Comparison of ENCODE assay signal across 8 cellular contexts in genomic region chr4:152935661-152936445, GRCh38. TPM values are rescaled to one million over a fixed set of nuclear protein-coding genes. Genes with fewer than 3 reads are reported as not detected.
DNase-seq lines count a peak whose midpoint lies in the region; ATAC-seq, FAIRE-seq and TF ChIP-seq lines count a peak whose summit lies in the region.

Gene FHDC1 (plus strand): TSS chr4:152936323. CDS start chr4:152943058, 6,735 bp downstream.

- peaks cover 32% of the 10 kb centered on the region for H3K27me3 ChIP-seq in CD4-positive, alpha-beta memory T cell (ENCODE audit: insufficient read depth, low read length)
- H3K27me3 ChIP-seq in brain microvascular endothelial cell (replicated peaks) (peaks cover 43% of the 10 kb centered on the region), keratinocyte (ENCODE audit: control insufficient read depth, extremely low read depth, insufficient read depth, low read length) (peaks cover 2% of the 10 kb centered on the region)

- dilution Hi-C loops in keratinocyte (cut with MboI; ENCODE audit: extremely low pct_ligation_motif_present, low sequenced_read_pairs) = no loop called here

- no peaks in the 10 kb centered on the region for H3K79me2 ChIP-seq in keratinocyte (ENCODE audit: control insufficient read depth, insufficient read depth, low read length)

- peak within 1 kb of the TSS; percentile 67 for H3K4me2 ChIP-seq in keratinocyte (ENCODE audit: control insufficient read depth, extremely low read depth, insufficient read depth, low read depth, low read length)

- H3K9me1 ChIP-seq in keratinocyte (ENCODE audit: control insufficient read depth, extremely low read depth, insufficient read depth, low read length) = no peaks in the 10 kb centered on the region

- peaks cover 20% of the 10 kb centered on the region for H3K4me1 ChIP-seq in CD4-positive, alpha-beta memory T cell (ENCODE audit: insufficient read depth, low read length)
- no peaks in the 10 kb centered on the region for H3K4me1 ChIP-seq in keratinocyte (ENCODE audit: control insufficient read depth, extremely low read depth, insufficient read depth, low read length)

- peaks cover 0 to 3% (median 0%) of the 10 kb centered on the region in 8 donors for H3K9me3 Mint-ChIP-seq in CD4-positive, alpha-beta memory T cell
- H3K9me3 Mint-ChIP-seq in stimulated activated effector memory CD8-positive, alpha-beta T cell treated with anti-CD3 and anti-CD28 coated beads, Interleukin-12 subunit alpha, Interleukin-12 subunit beta, amount 100 ng/mL, for 72 hours = no peaks in the 10 kb centered on the region

- CTCF ChIA-PET in CD4-positive, alpha-beta memory T cell (lab: Charles Lee; ENCODE audit: partially characterized antibody) = no interaction called here

- peak within 1 kb of the TSS; percentile 17 to 54 for H3K4me3 ChIP-seq in CD4-positive, alpha-beta memory T cell (ENCODE audit: low read length in 2 of 2)
- H3K4me3 ChIP-seq in brain microvascular endothelial cell (ENCODE audit: low read depth, low read length) = peak within 1 kb of the TSS; percentile 57
- peak within 1 kb of the TSS; percentile 67 to 72 (median 69) for H3K4me3 ChIP-seq in keratinocyte (ENCODE audit: control insufficient read depth in 2 of 3, extremely low read depth in 1 of 3, insufficient read depth in 2 of 3, low read depth in 1 of 3, low read length in 3 of 3)

- H3K27ac ChIP-seq in CD4-positive, alpha-beta memory T cell (ENCODE audit: low read depth, low read length) = no peak within 1 kb of the TSS
- H3K27ac ChIP-seq in brain microvascular endothelial cell (no peak within 1 kb of the TSS), keratinocyte (ENCODE audit: control insufficient read depth, insufficient read depth, low read length) (no peak within 1 kb of the TSS)

- H3K4me1 Mint-ChIP-seq in CD4-positive, alpha-beta memory T cell = peaks cover 13 to 30% (median 21%) of the 10 kb centered on the region in 4 donors
- peaks cover 24% of the 10 kb centered on the region for H3K4me1 Mint-ChIP-seq in stimulated activated effector memory CD8-positive, alpha-beta T cell treated with anti-CD3 and anti-CD28 coated beads, Interleukin-12 subunit alpha, Interleukin-12 subunit beta, amount 100 ng/mL, for 72 hours

- no peak for FAIRE-seq in keratinocyte (lab: Jason Lieb, UNC)

- TF ChIP-seq CTCF in GM20000 (IDR thresholded peaks at IDR 0.05; ENCODE audit: extremely low read depth, missing control alignments) (no peak), brain microvascular endothelial cell (IDR thresholded peaks at IDR 0.05; ENCODE audit: low read depth, low read length, missing control alignments) (no peak), keratinocyte (optimal IDR thresholded peaks at IDR 0.05 in 1 of 3, IDR thresholded peaks at IDR 0.05 in 1 of 3, conservative IDR thresholded peaks at IDR 0.05 in 1 of 3; ENCODE audit: extremely low read depth in 1 of 3, insufficient read depth in 2 of 3, low read length in 3 of 3) (peak in 2 of 3 experiments; percentile 2 to 24)

- no peaks in the 10 kb centered on the region for H4K20me1 ChIP-seq in keratinocyte (ENCODE audit: control insufficient read depth, extremely low read depth, insufficient read depth, low read length)

- POLR2A ChIA-PET in CD4-positive, alpha-beta memory T cell (lab: Charles Lee; ENCODE audit: partially characterized antibody) = no interaction called here

- H3K4me3 Mint-ChIP-seq in CD4-positive, alpha-beta memory T cell = peak within 1 kb of the TSS; percentile 63 to 84 (median 76)
- H3K4me3 Mint-ChIP-seq in stimulated activated effector memory CD8-positive, alpha-beta T cell treated with anti-CD3 and anti-CD28 coated beads, Interleukin-12 subunit alpha, Interleukin-12 subunit beta, amount 100 ng/mL, for 72 hours = peak within 1 kb of the TSS; percentile 64

- intact Hi-C loops in CD4-positive, alpha-beta memory T cell (cut with micrococcal nuclease) = no loop called here

- H3K36me3 ChIP-seq in CD4-positive, alpha-beta memory T cell (ENCODE audit: insufficient read depth, low read length) = no peaks in the 10 kb centered on the region
- H3K36me3 ChIP-seq in brain microvascular endothelial cell (replicated peaks) = no peaks in the 10 kb centered on the region
- no peaks in the 10 kb centered on the region for H3K36me3 ChIP-seq in keratinocyte (ENCODE audit: control insufficient read depth in 2 of 2, extremely low read depth in 1 of 2, insufficient read depth in 2 of 2, low read length in 2 of 2)

- H3K27ac Mint-ChIP-seq in CD4-positive, alpha-beta memory T cell = peak within 1 kb of the TSS in 1 of 7 donors; percentile 57
- H3K27ac Mint-ChIP-seq in stimulated activated effector memory CD8-positive, alpha-beta T cell treated with anti-CD3 and anti-CD28 coated beads, Interleukin-12 subunit alpha, Interleukin-12 subunit beta, amount 100 ng/mL, for 72 hours = no peak within 1 kb of the TSS

- peak within 1 kb of the TSS; percentile 81 for H2AFZ ChIP-seq in keratinocyte (ENCODE audit: control insufficient read depth, low read length)

- in situ Hi-C loops in brain microvascular endothelial cell (cut with HindIII; ENCODE audit: low pct_ligation_motif_present, low sequenced_read_pairs) = no loop called here

- H3K9me3 ChIP-seq in CD4-positive, alpha-beta memory T cell (ENCODE audit: control insufficient read depth in 1 of 2, low read length in 2 of 2) = no peaks in the 10 kb centered on the region
- no peaks in the 10 kb centered on the region for H3K9me3 ChIP-seq in keratinocyte (ENCODE audit: control insufficient read depth, low read depth, low read length)

- peaks cover 0 to 4% of the 10 kb centered on the region in 2 donors for H3K36me3 Mint-ChIP-seq in CD4-positive, alpha-beta memory T cell
- H3K36me3 Mint-ChIP-seq in stimulated activated effector memory CD8-positive, alpha-beta T cell treated with anti-CD3 and anti-CD28 coated beads, Interleukin-12 subunit alpha, Interleukin-12 subunit beta, amount 100 ng/mL, for 72 hours = peaks cover 7% of the 10 kb centered on the region

- DNase-seq in CD4-positive, alpha-beta memory T cell = peak in 2 of 5 donors; percentile 11 to 19
- DNase-seq in GM20000 (ENCODE audit: low spot score) (peak; percentile 62), NCI-H510A (lab: John Stamatoyannopoulos, UW) (peak; percentile 72), brain microvascular endothelial cell (no peak), keratinocyte (ENCODE audit: low read depth, low spot score) (peak; percentile 9), SW 1271 (lab: John Stamatoyannopoulos, UW) (no peak)
- no peak for DNase-seq in stimulated activated effector memory CD8-positive, alpha-beta T cell treated with anti-CD3 and anti-CD28 coated beads, Interleukin-12 subunit alpha, Interleukin-12 subunit beta, amount 100 ng/mL, for 72 hours (ENCODE audit: low spot score in 2 of 2)

- peaks cover 46 to 50% of the 10 kb centered on the region in 2 donors for H3K27me3 Mint-ChIP-seq in CD4-positive, alpha-beta memory T cell

- peak; percentile 36 for ATAC-seq in stimulated activated effector memory CD8-positive, alpha-beta T cell treated with anti-CD3 and anti-CD28 coated beads, Interleukin-12 subunit alpha, Interleukin-12 subunit beta, amount 100 ng/mL, for 72 hours
- ATAC-seq in HG02973 (IDR thresholded peaks at IDR 0.05; ENCODE audit: unreplicated experiment) = no peak

- peak within 1 kb of the TSS; percentile 70 for H3K9ac ChIP-seq in keratinocyte (ENCODE audit: control insufficient read depth, extremely low read depth, insufficient read depth, low read length)

RNA-seq across cellular contexts. Expression of gene FHDC1, which starts in this region (rescaled TPM):
- total RNA-seq in CD4-positive, alpha-beta memory T cell = under 1 TPM; 0.11 to 0.29 TPM
- under 1 TPM in 1 of 2 donors, not detected in 1; 0.03 TPM for polyA plus RNA-seq in CD4-positive, alpha-beta memory T cell
- polyA plus RNA-seq in keratinocyte = 0.96 to 2.1 TPM (median 1.6 TPM) in 3 replicates
- polyA plus RNA-seq in keratinocyte (2011; ENCODE audit: low read depth) = 4.0 TPM
- polyA plus RNA-seq in keratinocyte (2011; cell fraction: cytosol; rRNA removed) = 1.2 and 1.4 TPM in 2 replicates
- 6.6 and 7.8 TPM in 2 replicates for polyA plus RNA-seq in keratinocyte (2011; cell fraction: nucleus; rRNA removed)
- 2.0 and 6.1 TPM in 2 replicates for polyA plus RNA-seq in keratinocyte (2012; ENCODE audit: low replicate concordance)
- 1.7 to 1.9 TPM (median 1.7 TPM) in 3 replicates for polyA minus RNA-seq in keratinocyte
- 1.7 TPM for polyA minus RNA-seq in keratinocyte (2011; cell fraction: cytosol; rRNA and poly(A)+ RNA removed)
- 4.7 and 7.0 TPM in 2 replicates for polyA minus RNA-seq in keratinocyte (2011; cell fraction: nucleus; rRNA and poly(A)+ RNA removed)

Comparison
In these comparisons a context has a peak if more than half of its experiments do, and no peak if none do; other contexts are left out.
1. DNase-seq: peak in GM20000 (single experiment), NCI-H510A (single experiment) and keratinocyte (single experiment); none in brain microvascular endothelial cell (single experiment), stimulated activated effector memory CD8-positive, alpha-beta T cell treated with anti-CD3 and anti-CD28 coated beads, Interleukin-12 subunit alpha, Interleukin-12 subunit beta, amount 100 ng/mL, for 72 hours (0 of 2) and SW 1271 (0 of 2).
2. CTCF ChIP-seq: peak in keratinocyte (2 of 3); none in GM20000 (single experiment) and brain microvascular endothelial cell (single experiment).
3. Peak in every context shown above with its lines, with median percentiles within 50 percentile points of each other: H3K4me3 ChIP-seq.